17 cellular contexts compared by ENCODE assay signal in genomic region chr5:132008961-132009680, GRCh38. TPM values are rescaled to one million over a fixed set of nuclear protein-coding genes. Genes with fewer than 3 reads are reported as not detected.
DNase-seq lines count a peak whose midpoint lies in the region; ATAC-seq and TF ChIP-seq lines count a peak whose summit lies in the region.
"Had no signal": no experiment of that assay in that cellular context is flagged by ENCODE, and none has a peak within 500 bp of the region (broad histone marks: within the 10 kb centered on the region; RNA-seq: fewer than 3 reads in every experiment).

No MANE protein-coding gene starts in this region.

- H3K9me2 ChIP-seq in PC-9 (ENCODE audit: insufficient read depth) (no peaks in the 10 kb centered on the region), OCI-LY7 (ENCODE audit: insufficient read depth, low read length) (no peaks in the 10 kb centered on the region)

- peak overlapping the region; percentile 42 for H3K4me3 Mint-ChIP-seq in stimulated activated naive CD8-positive, alpha-beta T cell treated with anti-CD3 and anti-CD28 coated beads, Interleukin-15, Interleukin-2, amounts not matched to agents 100 ng/mL and 50 ng/mL, for 24 hours
- H3K4me3 Mint-ChIP-seq in stimulated activated naive CD8-positive, alpha-beta T cell treated with anti-CD3 and anti-CD28 coated beads, Interleukin-15, amount 100 ng/mL, for 72 hours: no peak overlapping the region
- peak overlapping the region; percentile 57 for H3K4me3 Mint-ChIP-seq in glutamatergic neuron (ENCODE audit: unreplicated experiment)
- H3K4me3 Mint-ChIP-seq: mesothelial cell of epicardium had no signal

- H3K27me3 ChIP-seq in PC-9 (ENCODE audit: insufficient read depth, low read depth): peaks cover 36% of the 10 kb centered on the region

- H3K27ac ChIP-seq in PC-9: no peak overlapping the region
- no peak overlapping the region for H3K27ac ChIP-seq in OCI-LY7 (ENCODE audit: low read depth, low read length, poor library complexity, severe bottlenecking)
- H3K27ac ChIP-seq: psoas muscle had no signal

- H3K4me3 ChIP-seq in PC-9: no peak overlapping the region
- H3K4me3 ChIP-seq in OCI-LY7 (ENCODE audit: low read depth, low read length, poor library complexity, severe bottlenecking): no peak overlapping the region
- H3K4me3 ChIP-seq: psoas muscle had no signal

- CTCF ChIA-PET in PC-9 (lab: Charles Lee) (interaction anchor here (0.6 to 1.2 kb wide), 3 partner anchors 199 to 982 kb away, joined by 3 to 4 read pairs (median 3); no protein-coding TSS in a partner anchor), OCI-LY7 (lab: Charles Lee; ENCODE audit: unreplicated experiment) (no interaction called here)

- no peak overlapping the region for H2AFZ ChIP-seq in PC-9
- no peak overlapping the region for H2AFZ ChIP-seq in OCI-LY7 (ENCODE audit: low read length)
- H2AFZ ChIP-seq: GM23338 had no signal

- no peaks in the 10 kb centered on the region for H3K79me2 ChIP-seq in PC-9 (ENCODE audit: low read depth)
- no peaks in the 10 kb centered on the region for H3K79me2 ChIP-seq in OCI-LY7 (ENCODE audit: insufficient read depth, low read depth, low read length)

- no peak for DNase-seq in stimulated activated naive CD8-positive, alpha-beta T cell treated with anti-CD3 and anti-CD28 coated beads, Interleukin-15, amount 100 ng/mL, for 72 hours
- DNase-seq in PC-9 (peak; percentile 45 to 57), glutamatergic neuron (peak; percentile 13), T-helper 2 cell (no peak), OCI-LY7 (ENCODE audit: low spot score) (no peak), CD1c-positive myeloid dendritic cell (ENCODE audit: extremely low spot score) (no peak)
- DNase-seq: erythroblast; IMR-90; NCI-H2107; stimulated activated CD4-positive, alpha-beta T cell treated with anti-CD3 and anti-CD28 coated beads, Interleukin-4, amount 100 ng/mL, for 4 hours; T-helper 9 cell had no signal

- no peaks in the 10 kb centered on the region for H3F3A ChIP-seq in PC-9 (ENCODE audit: insufficient read depth, low read depth)

- ATAC-seq in stimulated activated naive CD8-positive, alpha-beta T cell treated with anti-CD3 and anti-CD28 coated beads, Interleukin-15, amount 100 ng/mL, for 72 hours: no peak
- no peak for ATAC-seq in HG02759 (IDR thresholded peaks at IDR 0.05; ENCODE audit: unreplicated experiment)
- ATAC-seq: GM23338 had no signal

- peaks cover 36% of the 10 kb centered on the region for H3K4me1 Mint-ChIP-seq in stimulated activated naive CD8-positive, alpha-beta T cell treated with anti-CD3 and anti-CD28 coated beads, Interleukin-15, Interleukin-2, amounts not matched to agents 100 ng/mL and 50 ng/mL, for 24 hours (ENCODE audit: low read depth)
- H3K4me1 Mint-ChIP-seq in stimulated activated naive CD8-positive, alpha-beta T cell treated with anti-CD3 and anti-CD28 coated beads, Interleukin-15, amount 100 ng/mL, for 72 hours: peaks cover 37% of the 10 kb centered on the region
- H3K4me1 Mint-ChIP-seq in glutamatergic neuron (ENCODE audit: low read depth, unreplicated experiment): peaks cover 21% of the 10 kb centered on the region
- H3K4me1 Mint-ChIP-seq: mesothelial cell of epicardium had no signal

- no peak for TF ChIP-seq CTCF in PC-9 (conservative IDR thresholded peaks at IDR 0.05)
- no peak for TF ChIP-seq CTCF in glutamatergic neuron (IDR thresholded peaks at IDR 0.05; ENCODE audit: partially characterized antibody, unreplicated experiment)
- no peak for TF ChIP-seq CTCF in OCI-LY7 (conservative IDR thresholded peaks at IDR 0.05; ENCODE audit: low read length)

- H3K9me3 Mint-ChIP-seq in stimulated activated naive CD8-positive, alpha-beta T cell treated with anti-CD3 and anti-CD28 coated beads, Interleukin-15, Interleukin-2, amounts not matched to agents 100 ng/mL and 50 ng/mL, for 24 hours: no peaks in the 10 kb centered on the region
- no peaks in the 10 kb centered on the region for H3K9me3 Mint-ChIP-seq in stimulated activated naive CD8-positive, alpha-beta T cell treated with anti-CD3 and anti-CD28 coated beads, Interleukin-15, amount 100 ng/mL, for 72 hours
- H3K9me3 Mint-ChIP-seq in glutamatergic neuron (ENCODE audit: unreplicated experiment): peaks cover 3% of the 10 kb centered on the region
- H3K9me3 Mint-ChIP-seq: GM23338, mesothelial cell of epicardium had no signal

- H3K36me3 ChIP-seq in PC-9 (ENCODE audit: low read depth) (no peaks in the 10 kb centered on the region), OCI-LY7 (ENCODE audit: insufficient read depth, low read length) (no peaks in the 10 kb centered on the region)

- no TSS peak for BruUV-seq in PC-9 (replicated peaks; lab: Mats Ljungman, UMichigan)
- no TSS peak for BruUV-seq in OCI-LY7 (replicated peaks; lab: Mats Ljungman, UMichigan)

- intact Hi-C loops in PC-9 (cut with micrococcal nuclease; ENCODE audit: unreplicated experiment) (loop anchor here (1.0 to 5.0 kb wide), 4 partner anchors 53 to 587 kb away; partner anchors contain the start of gene IL3), OCI-LY7 (cut with micrococcal nuclease; ENCODE audit: unreplicated experiment) (loop anchor here (1.0 to 5.0 kb wide), 2 partner anchors 420 to 592 kb away; no protein-coding TSS in a partner anchor)

- H3K4me2 ChIP-seq in PC-9 (no peak overlapping the region), OCI-LY7 (ENCODE audit: low read length) (no peak overlapping the region)

- POLR2A ChIA-PET in PC-9 (lab: Charles Lee; ENCODE audit: unreplicated experiment) (interaction anchor here (0.7 kb wide), 1 partner anchor 330 kb away, joined by 7 read pairs; no protein-coding TSS in a partner anchor), OCI-LY7 (lab: Charles Lee) (no interaction called here)

- no peak overlapping the region for H3K27ac Mint-ChIP-seq in stimulated activated naive CD8-positive, alpha-beta T cell treated with anti-CD3 and anti-CD28 coated beads, Interleukin-15, Interleukin-2, amounts not matched to agents 100 ng/mL and 50 ng/mL, for 24 hours
- no peak overlapping the region for H3K27ac Mint-ChIP-seq in stimulated activated naive CD8-positive, alpha-beta T cell treated with anti-CD3 and anti-CD28 coated beads, Interleukin-15, amount 100 ng/mL, for 72 hours
- peak overlapping the region; percentile 77 for H3K27ac Mint-ChIP-seq in glutamatergic neuron (ENCODE audit: unreplicated experiment)
- H3K27ac Mint-ChIP-seq: GM23338, mesothelial cell of epicardium had no signal

- H3K27me3 Mint-ChIP-seq in stimulated activated naive CD8-positive, alpha-beta T cell treated with anti-CD3 and anti-CD28 coated beads, Interleukin-15, Interleukin-2, amounts not matched to agents 100 ng/mL and 50 ng/mL, for 24 hours: peaks cover 26% of the 10 kb centered on the region
- peaks cover 57% of the 10 kb centered on the region for H3K27me3 Mint-ChIP-seq in stimulated activated naive CD8-positive, alpha-beta T cell treated with anti-CD3 and anti-CD28 coated beads, Interleukin-15, amount 100 ng/mL, for 72 hours
- H3K27me3 Mint-ChIP-seq in glutamatergic neuron (ENCODE audit: unreplicated experiment): peaks cover 21% of the 10 kb centered on the region

- H3K9me3 ChIP-seq in PC-9 (ENCODE audit: insufficient read depth, low read depth): no peaks in the 10 kb centered on the region
- H3K9me3 ChIP-seq in OCI-LY7 (ENCODE audit: low read length): no peaks in the 10 kb centered on the region
- H3K9me3 ChIP-seq: psoas muscle had no signal

- no peaks in the 10 kb centered on the region for H3K36me3 Mint-ChIP-seq in stimulated activated naive CD8-positive, alpha-beta T cell treated with anti-CD3 and anti-CD28 coated beads, Interleukin-15, Interleukin-2, amounts not matched to agents 100 ng/mL and 50 ng/mL, for 24 hours (ENCODE audit: low read depth)
- no peaks in the 10 kb centered on the region for H3K36me3 Mint-ChIP-seq in glutamatergic neuron (ENCODE audit: unreplicated experiment)
- H3K36me3 Mint-ChIP-seq: mesothelial cell of epicardium had no signal

- H4K20me1 ChIP-seq in PC-9 (ENCODE audit: insufficient read depth): no peaks in the 10 kb centered on the region
- no peaks in the 10 kb centered on the region for H4K20me1 ChIP-seq in OCI-LY7 (ENCODE audit: insufficient read depth, low read length)

- no peaks in the 10 kb centered on the region for H3K4me1 ChIP-seq in PC-9 (replicated peaks; ENCODE audit: insufficient read depth)
- H3K4me1 ChIP-seq in OCI-LY7 (ENCODE audit: insufficient read depth, low read length, poor library complexity, severe bottlenecking): no peaks in the 10 kb centered on the region

RNA-seq across cellular contexts. Expression of gene ACSL6, which starts 2.3 kb away (rescaled TPM):
- total RNA-seq in PC-9 (2021) (not detected in 2 replicates), glutamatergic neuron (ENCODE audit: unreplicated experiment) (8.1 TPM), OCI-LY7 (2022) (not detected in 2 replicates)
- 0.39 TPM in 1 of 2 replicates, not detected in the other for total RNA-seq in OCI-LY7 (2014; rRNA removed; shearing (Covaris generic))
- total RNA-seq: IMR-90, mesothelial cell of epicardium, RPMI7951 had no signal

RNA-seq across cellular contexts. Expression of gene IL3, which starts 51.3 kb away (rescaled TPM):
- total RNA-seq in PC-9 (2021): not detected in 2 replicates
- total RNA-seq in glutamatergic neuron (ENCODE audit: unreplicated experiment): not detected
- not detected in 2 replicates for total RNA-seq in OCI-LY7 (2014; rRNA removed; shearing (Covaris generic))
- total RNA-seq in OCI-LY7 (2022): not detected in 2 replicates
- total RNA-seq: GM23338, IMR-90, mesothelial cell of epicardium, psoas muscle, RPMI7951 had no signal

Comparison
In these comparisons a context has a peak if more than half of its experiments do, and no peak if none do; other contexts are left out.
1. H3K4me3 Mint-ChIP-seq: peak in stimulated activated naive CD8-positive, alpha-beta T cell treated with anti-CD3 and anti-CD28 coated beads, Interleukin-15, Interleukin-2, amounts not matched to agents 100 ng/mL and 50 ng/mL, for 24 hours (single experiment) and glutamatergic neuron (single experiment); none in stimulated activated naive CD8-positive, alpha-beta T cell treated with anti-CD3 and anti-CD28 coated beads, Interleukin-15, amount 100 ng/mL, for 72 hours (0 of 2).
2. DNase-seq: peak in PC-9 (2 of 2) and glutamatergic neuron (single experiment); none in stimulated activated naive CD8-positive, alpha-beta T cell treated with anti-CD3 and anti-CD28 coated beads, Interleukin-15, amount 100 ng/mL, for 72 hours (0 of 2), T-helper 2 cell (0 of 5), OCI-LY7 (single experiment) and CD1c-positive myeloid dendritic cell (single experiment).